Comparison of ENCODE assay signal across 16 cellular contexts in genomic region chr6:3334579-3334978, GRCh38.
DNase-seq lines count a peak whose midpoint lies in the region; ATAC-seq, FAIRE-seq and TF ChIP-seq lines count a peak whose summit lies in the region.
"Had no signal": no experiment of that assay in that cellular context is flagged by ENCODE, and none has a peak within 500 bp of the region (broad histone marks: within the 10 kb centered on the region; RNA-seq: fewer than 3 reads in every experiment).

No MANE protein-coding gene starts in this region.

- peak; percentile 90 for DNase-seq in NCI-H82 (lab: John Stamatoyannopoulos, UW)
- DNase-seq in endodermal cell: peak; percentile 39
- DNase-seq in pancreas: peak; percentile 86 to 95 (median 93)
- no peak for DNase-seq in HuH-7 (ENCODE audit: low spot score)
- DNase-seq: activated B cell treated with CpG ODN at 0.5 μM for 24 hours; activated T-cell treated with anti-CD3 and anti-CD28 coated beads, Interleukin-2, amount 50 U/mL, for 24 hours; NCI-H226 had no signal

- H3K36me3 ChIP-seq in KOPT-K1 (ENCODE audit: insufficient read depth, low read length) (no peaks in the 10 kb centered on the region), endodermal cell (ENCODE audit: control insufficient read depth, insufficient read depth, low read length) (no peaks in the 10 kb centered on the region), pancreas (no peaks in the 10 kb centered on the region)
- H3K36me3 ChIP-seq: BLaER1 had no signal

- no peak overlapping the region for H3K9ac ChIP-seq in endodermal cell (ENCODE audit: extremely low read depth, low read length, poor library complexity, severe bottlenecking)
- H3K9ac ChIP-seq: BLaER1 had no signal

- no peak overlapping the region for H3K27ac Mint-ChIP-seq in endodermal cell
- H3K27ac Mint-ChIP-seq: activated B cell treated with CpG ODN at 0.5 μM for 24 hours; activated T-cell treated with anti-CD3 and anti-CD28 coated beads, Interleukin-2, amount 50 U/mL, for 24 hours; memory B cell had no signal

- no peaks in the 10 kb centered on the region for H3K4me1 ChIP-seq in endodermal cell (ENCODE audit: control insufficient read depth, insufficient read depth, low read length)
- H3K4me1 ChIP-seq in pancreas: peaks cover 38 to 80% (median 73%) of the 10 kb centered on the region in 3 donors

- H3K9me3 ChIP-seq in KOPT-K1 (ENCODE audit: insufficient read depth, low read length, poor library complexity, severe bottlenecking) (no peaks in the 10 kb centered on the region), endodermal cell (ENCODE audit: control insufficient read depth, low read length) (no peaks in the 10 kb centered on the region), pancreas (no peaks in the 10 kb centered on the region)
- H3K9me3 ChIP-seq: BLaER1 had no signal

- peaks cover 48% of the 10 kb centered on the region for H3K4me1 Mint-ChIP-seq in endodermal cell

- FAIRE-seq in pancreas (lab: Jason Lieb, UNC): no peak
- FAIRE-seq: astrocyte, G401.6, K562 had no signal

- intact Hi-C loops in pancreas (cut with DNase I): no loop called here

- H3K9me3 Mint-ChIP-seq in endodermal cell: no peaks in the 10 kb centered on the region
- H3K9me3 Mint-ChIP-seq: activated B cell treated with CpG ODN at 0.5 μM for 24 hours; activated T-cell treated with anti-CD3 and anti-CD28 coated beads, Interleukin-2, amount 50 U/mL, for 24 hours; memory B cell had no signal

- ATAC-seq in pancreas: peak; percentile 81 to 86 (median 86)
- ATAC-seq in HG03342 (IDR thresholded peaks at IDR 0.05; ENCODE audit: unreplicated experiment): no peak
- no peak for ATAC-seq in GM21723 (IDR thresholded peaks at IDR 0.05; ENCODE audit: unreplicated experiment)
- ATAC-seq in HG03139 (IDR thresholded peaks at IDR 0.05; ENCODE audit: unreplicated experiment): no peak
- ATAC-seq: K562 had no signal

- H3K36me3 Mint-ChIP-seq in endodermal cell (ENCODE audit: low read depth): no peaks in the 10 kb centered on the region
- H3K36me3 Mint-ChIP-seq: memory B cell had no signal

- TF ChIP-seq CTCF in endodermal cell (conservative IDR thresholded peaks at IDR 0.05) (no peak), pancreas (IDR thresholded peaks at IDR 0.05) (no peak)

- H3K4me3 Mint-ChIP-seq in endodermal cell: no peak overlapping the region
- H3K4me3 Mint-ChIP-seq: activated B cell treated with CpG ODN at 0.5 μM for 24 hours; activated T-cell treated with anti-CD3 and anti-CD28 coated beads, Interleukin-2, amount 50 U/mL, for 24 hours; memory B cell had no signal

- peaks cover 1% of the 10 kb centered on the region for H3K27me3 Mint-ChIP-seq in endodermal cell (ENCODE audit: insufficient read depth)

- H3K27ac ChIP-seq in KOPT-K1 (ENCODE audit: low read depth, low read length, poor library complexity, severe bottlenecking) (peak overlapping the region; percentile 26), endodermal cell (ENCODE audit: low read depth, low read length) (peak overlapping the region; percentile 31), pancreas (peak overlapping the region; percentile 49 to 70 (median 64))
- H3K27ac ChIP-seq: BLaER1 had no signal

- no peaks in the 10 kb centered on the region for H3K27me3 ChIP-seq in endodermal cell (ENCODE audit: control insufficient read depth, insufficient read depth, low read length, poor library complexity, severe bottlenecking)
- no peaks in the 10 kb centered on the region for H3K27me3 ChIP-seq in pancreas
- H3K27me3 ChIP-seq: BLaER1 had no signal

- 81 to 82% methylated on average over 8 of the region's 8 CpGs for WGBS in endodermal cell (ENCODE audit: insufficient coverage in 1 of 2, insufficient read length in 1 of 2), 2 experiments
- WGBS in pancreas, 2 donors: 11 to 20% methylated on average over 8 of the region's 8 CpGs

- H3K4me3 ChIP-seq in endodermal cell (ENCODE audit: low read length) (no peak overlapping the region), pancreas (no peak overlapping the region)
- H3K4me3 ChIP-seq: BLaER1, K562 had no signal

Comparison
In these comparisons a context has a peak if more than half of its experiments do, and no peak if none do; other contexts are left out.
1. ATAC-seq: peak in pancreas (4 of 4); none in HG03342 (single experiment), GM21723 (single experiment) and HG03139 (single experiment).
2. Peak in every context shown above with its lines, with median percentiles within 50 percentile points of each other: H3K27ac ChIP-seq.